Comparison of ENCODE assay signal across 8 cellular contexts in the genomic region with DNA sequence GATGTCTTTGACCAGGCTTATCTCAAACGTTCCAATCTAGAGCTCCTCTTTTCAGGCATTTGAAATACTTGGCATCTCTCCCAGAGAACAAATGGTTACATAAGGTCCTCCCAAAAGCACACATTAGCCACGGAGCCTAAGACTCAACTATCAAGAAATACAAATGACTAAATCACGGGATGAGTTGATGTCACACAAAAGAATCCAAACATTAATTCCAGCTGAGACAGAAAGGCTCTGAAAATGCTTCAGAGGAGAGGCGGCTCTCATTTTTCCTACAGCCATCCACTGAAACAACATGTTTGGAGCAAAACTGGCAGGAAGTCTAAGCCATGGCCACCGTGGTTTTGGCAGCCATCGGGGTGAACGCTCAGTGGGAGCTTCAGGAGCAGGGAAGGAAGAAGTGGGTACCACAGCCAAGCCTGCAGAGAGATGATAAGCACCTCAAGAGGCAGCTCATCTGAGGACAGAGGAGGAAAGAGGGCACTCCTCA.
DNase-seq lines count a peak whose midpoint lies in the region; ATAC-seq lines count a peak whose summit lies in the region.

No MANE protein-coding gene starts in this region.

- peaks cover 26% of the 10 kb centered on the region for H3K4me1 Mint-ChIP-seq in activated CD4-positive, alpha-beta T cell treated with anti-CD3 and anti-CD28 coated beads, Interleukin-2, amount 10 ng/mL, durations not matched to agents 7 days and 5 days

- H3K9me3 Mint-ChIP-seq in activated CD4-positive, alpha-beta T cell treated with anti-CD3 and anti-CD28 coated beads, Interleukin-2, amount 10 ng/mL, durations not matched to agents 7 days and 5 days = no peaks in the 10 kb centered on the region

- H3K27me3 ChIP-seq in adipocyte (replicated peaks; ENCODE audit: control insufficient read depth, insufficient read depth, low read length) = no peaks in the 10 kb centered on the region
- no peaks in the 10 kb centered on the region for H3K27me3 ChIP-seq in subcutaneous abdominal adipose tissue (ENCODE audit: control insufficient read depth in 5 of 5, insufficient read depth in 4 of 5, low read length in 5 of 5)

- ATAC-seq in HG02885 (IDR thresholded peaks at IDR 0.05; ENCODE audit: poor library complexity, unreplicated experiment) = no peak

- CTCF ChIA-PET in activated CD4-positive, alpha-beta T cell treated with anti-CD3 and anti-CD28 coated beads, Interleukin-2, amount 10 ng/mL, durations not matched to agents 7 days and 5 days (lab: Charles Lee) = interaction anchor here (0.6 to 1.3 kb wide), 4 partner anchors 9 to 1225 kb away, joined by 4 read pairs; no protein-coding TSS in a partner anchor

- H3K27ac ChIP-seq in subcutaneous abdominal adipose tissue (ENCODE audit: low read depth, low read length) = peak overlapping the region; percentile 86

- H3K27ac Mint-ChIP-seq in activated CD4-positive, alpha-beta T cell treated with anti-CD3 and anti-CD28 coated beads, Interleukin-2, amount 10 ng/mL, durations not matched to agents 7 days and 5 days = no peak overlapping the region

- no peak overlapping the region for H3K4me3 Mint-ChIP-seq in activated CD4-positive, alpha-beta T cell treated with anti-CD3 and anti-CD28 coated beads, Interleukin-2, amount 10 ng/mL, durations not matched to agents 7 days and 5 days

- H3K36me3 ChIP-seq in adipocyte (ENCODE audit: control insufficient read depth, insufficient read depth, low read length, severe bottlenecking) = peaks cover 46% of the 10 kb centered on the region
- peaks cover 10 to 58% (median 37%) of the 10 kb centered on the region in 5 donors for H3K36me3 ChIP-seq in subcutaneous abdominal adipose tissue (ENCODE audit: control insufficient read depth in 5 of 5, insufficient read depth in 5 of 5, low read length in 5 of 5)

- peaks cover 55% of the 10 kb centered on the region for H3K36me3 Mint-ChIP-seq in activated CD4-positive, alpha-beta T cell treated with anti-CD3 and anti-CD28 coated beads, Interleukin-2, amount 10 ng/mL, durations not matched to agents 7 days and 5 days (ENCODE audit: low read depth)

- H3K27me3 Mint-ChIP-seq in activated CD4-positive, alpha-beta T cell treated with anti-CD3 and anti-CD28 coated beads, Interleukin-2, amount 10 ng/mL, durations not matched to agents 7 days and 5 days = no peaks in the 10 kb centered on the region

- H3K9ac ChIP-seq in adipocyte (ENCODE audit: low read length) (peak overlapping the region; percentile 6), subcutaneous abdominal adipose tissue (ENCODE audit: low read length in 5 of 5) (peak overlapping the region in 1 of 5 donors; percentile 39)

- H3K9me3 ChIP-seq in adipocyte (ENCODE audit: control insufficient read depth, low read length) (no peaks in the 10 kb centered on the region), subcutaneous abdominal adipose tissue (ENCODE audit: control insufficient read depth in 5 of 5, low read length in 5 of 5) (no peaks in the 10 kb centered on the region)

- H3K4me3 ChIP-seq in adipocyte (ENCODE audit: low read length) = peak overlapping the region; percentile 10
- H3K4me3 ChIP-seq in subcutaneous abdominal adipose tissue (ENCODE audit: low read depth in 1 of 5, low read length in 5 of 5) = no peak overlapping the region

- DNase-seq in NCI-H1092 (lab: John Stamatoyannopoulos, UW) (peak; percentile 69), adipocyte (ENCODE audit: low read depth) (peak; percentile 88), iris pigment epithelial cell (ENCODE audit: low read depth) (peak; percentile 84)
- DNase-seq in activated CD4-positive, alpha-beta T cell treated with anti-CD3 and anti-CD28 coated beads, Interleukin-2, amount 10 ng/mL, durations not matched to agents 7 days and 5 days = no peak
- DNase-seq in NK-92 treated with Interleukin-12 subunit alpha and Interleukin-12 subunit beta, amount 100 ng/mL, for 24 hours (lab: John Stamatoyannopoulos, UW) = no peak
- no peak for DNase-seq in activated naive CD4-positive, alpha-beta T cell treated with Interleukin-2 at 50 U/mL for 16 hours

- H3K4me1 ChIP-seq in adipocyte (ENCODE audit: control insufficient read depth, insufficient read depth, low read length) (peaks cover 35% of the 10 kb centered on the region), subcutaneous abdominal adipose tissue (ENCODE audit: control insufficient read depth in 5 of 5, insufficient read depth in 5 of 5, low read length in 5 of 5) (peaks cover 11 to 35% (median 24%) of the 10 kb centered on the region in 5 donors)

- POLR2A ChIA-PET in activated CD4-positive, alpha-beta T cell treated with anti-CD3 and anti-CD28 coated beads, Interleukin-2, amount 10 ng/mL, durations not matched to agents 7 days and 5 days (lab: Charles Lee) = no interaction called here

Comparison
In these comparisons a context has a peak if more than half of its experiments do, and no peak if none do; other contexts are left out.
1. DNase-seq: peak in NCI-H1092 (single experiment), adipocyte (single experiment) and iris pigment epithelial cell (single experiment); none in activated CD4-positive, alpha-beta T cell treated with anti-CD3 and anti-CD28 coated beads, Interleukin-2, amount 10 ng/mL, durations not matched to agents 7 days and 5 days (single experiment), NK-92 treated with Interleukin-12 subunit alpha and Interleukin-12 subunit beta, amount 100 ng/mL, for 24 hours (single experiment) and activated naive CD4-positive, alpha-beta T cell treated with Interleukin-2 at 50 U/mL for 16 hours (single experiment).